In genomic region chr12:89353823-89354629, GRCh38 we compare ENCODE assay signal across 8 cellular contexts. TPM values are rescaled to one million over a fixed set of nuclear protein-coding genes. Genes with fewer than 3 reads are reported as not detected.
DNase-seq lines count a peak whose midpoint lies in the region; ATAC-seq and TF ChIP-seq lines count a peak whose summit lies in the region.

No MANE protein-coding gene starts in this region.

- DNase-seq in DMS79 (lab: John Stamatoyannopoulos, UW) (peak; percentile 56), H7 (peak; percentile 94), NCI-H2029 treated with DMSO at 0.1 percent for 48 hours (lab: John Stamatoyannopoulos, UW) (peak; percentile 51), choroid plexus epithelial cell (ENCODE audit: low read depth) (peak; percentile 63), left lung (peak; percentile 84 to 96), NAMALWA (ENCODE audit: low spot score) (no peak)
- DNase-seq in activated CD4-positive, alpha-beta T cell treated with anti-CD3 and anti-CD28 coated beads for 1 hour, result peak; percentile 36
- DNase-seq in stimulated activated CD4-positive, alpha-beta T cell treated with anti-CD3 and anti-CD28 coated beads, Interleukin-2, amount 100 ng/mL, for 24 hours, result peak; percentile 69 to 85

- H3K9me3 ChIP-seq in left lung, result no peaks in the 10 kb centered on the region

- peak overlapping the region; percentile 100 for H3K27ac ChIP-seq in left lung

- H3K27me3 ChIP-seq in H7 (ENCODE audit: control insufficient read depth, insufficient read depth, low read length) (peaks cover 31% of the 10 kb centered on the region), left lung (no peaks in the 10 kb centered on the region)

- peaks cover 11 to 43% of the 10 kb centered on the region in 2 donors for H3K4me1 ChIP-seq in left lung

- H3K4me3 ChIP-seq in H7 (ENCODE audit: insufficient read depth, low read depth, low read length) (peak overlapping the region; percentile 56), choroid plexus epithelial cell (ENCODE audit: low read depth, low read length) (peak overlapping the region; percentile 94), left lung (peak overlapping the region; percentile 76)

- intact Hi-C loops in left lung (cut with DNase I), result no loop called here

- ATAC-seq in left lung, result peak; percentile 53

- TF ChIP-seq CTCF in choroid plexus epithelial cell (conservative IDR thresholded peaks at IDR 0.05; ENCODE audit: low read depth, low read length) (no peak), left lung (IDR thresholded peaks at IDR 0.05) (no peak)

- peaks cover 5% of the 10 kb centered on the region for H3K36me3 ChIP-seq in H7 (replicated peaks; ENCODE audit: control insufficient read depth, insufficient read depth, low read length)
- peaks cover 0 to 6% of the 10 kb centered on the region in 2 donors for H3K36me3 ChIP-seq in left lung

RNA-seq across cellular contexts. Expression of gene DUSP6, which starts 1.7 kb away (rescaled TPM):
- 106 and 112 TPM in 2 replicates for total RNA-seq in H7 (2014; rRNA removed; shearing (Covaris generic))
- total RNA-seq in left lung, result 100 to 1,000 TPM; 115 to 147 TPM
